ENCODE assay signal across 1 cellular context in the genomic region with DNA sequence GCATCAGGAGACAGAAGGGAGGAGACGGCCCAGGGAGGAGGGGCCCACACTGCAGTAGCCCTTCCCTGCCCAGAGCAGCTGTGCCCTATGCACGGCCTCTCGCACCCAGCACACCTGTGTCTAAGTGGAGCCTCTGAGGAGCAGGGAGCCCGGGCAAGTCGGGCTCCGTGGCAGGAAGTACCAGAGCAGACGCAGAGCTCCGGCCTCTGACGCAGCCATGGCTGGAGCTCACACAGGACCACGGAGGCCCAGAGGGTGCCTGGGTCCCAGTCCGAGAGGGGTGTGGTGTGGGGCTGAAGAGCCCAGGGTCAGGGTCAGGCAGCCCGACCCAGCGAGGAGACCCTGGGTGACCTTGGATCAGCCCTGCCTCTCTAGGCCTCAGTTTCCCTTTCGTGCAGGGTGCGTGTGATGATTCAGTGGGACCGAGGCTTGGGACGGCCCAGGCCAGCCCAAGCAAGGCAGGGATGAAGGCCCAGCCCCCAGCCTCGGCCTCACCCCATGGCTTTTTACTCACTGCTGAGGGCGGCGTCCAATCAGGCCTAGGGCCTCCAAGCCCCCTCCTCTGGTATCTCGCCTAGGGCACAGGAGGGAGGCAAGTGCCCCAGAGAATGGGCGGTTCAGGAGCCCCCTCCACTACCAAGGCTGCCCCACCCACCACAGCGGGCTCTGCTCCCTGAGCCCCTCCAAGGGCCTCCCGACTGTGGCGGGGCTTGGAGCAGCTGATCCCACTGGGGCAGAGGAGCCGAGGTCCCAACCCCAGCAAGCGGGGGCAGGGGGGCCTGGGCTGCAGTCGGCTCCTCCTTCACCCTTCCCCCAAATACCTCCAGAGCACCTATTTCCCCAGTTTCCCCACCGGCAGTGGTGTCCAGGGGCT.
TF ChIP-seq lines count a peak whose summit lies in the region.

No MANE protein-coding gene starts in this region.

TF ChIP-seq in GM23338, 12 proteins besides CTCF, POLR2A, EP300 and RAD21:
- TF ChIP-seq NANOG (IDR thresholded peaks at IDR 0.05; ENCODE audit: borderline replicate concordance) (no peak), ZNF331 (CRISPR knock-in tag; IDR thresholded peaks at IDR 0.05; ENCODE audit: low read depth) (no peak), POLR2AphosphoS5 (IDR thresholded peaks at IDR 0.05; ENCODE audit: low read depth) (no peak), EZH2phosphoT487 (IDR thresholded peaks at IDR 0.05; ENCODE audit: unreplicated experiment) (no peak), EZH2 (IDR thresholded peaks at IDR 0.05; ENCODE audit: low read depth, unreplicated experiment) (no peak), CREB1 (CRISPR knock-in tag; IDR thresholded peaks at IDR 0.05; ENCODE audit: low read depth) (no peak), ZNF114 (CRISPR knock-in tag; IDR thresholded peaks at IDR 0.05) (no peak), STAT1 (IDR thresholded peaks at IDR 0.05; ENCODE audit: unreplicated experiment) (no peak), JUNB (IDR thresholded peaks at IDR 0.05; ENCODE audit: unreplicated experiment) (no peak)
- TF ChIP-seq, protein P1, sequence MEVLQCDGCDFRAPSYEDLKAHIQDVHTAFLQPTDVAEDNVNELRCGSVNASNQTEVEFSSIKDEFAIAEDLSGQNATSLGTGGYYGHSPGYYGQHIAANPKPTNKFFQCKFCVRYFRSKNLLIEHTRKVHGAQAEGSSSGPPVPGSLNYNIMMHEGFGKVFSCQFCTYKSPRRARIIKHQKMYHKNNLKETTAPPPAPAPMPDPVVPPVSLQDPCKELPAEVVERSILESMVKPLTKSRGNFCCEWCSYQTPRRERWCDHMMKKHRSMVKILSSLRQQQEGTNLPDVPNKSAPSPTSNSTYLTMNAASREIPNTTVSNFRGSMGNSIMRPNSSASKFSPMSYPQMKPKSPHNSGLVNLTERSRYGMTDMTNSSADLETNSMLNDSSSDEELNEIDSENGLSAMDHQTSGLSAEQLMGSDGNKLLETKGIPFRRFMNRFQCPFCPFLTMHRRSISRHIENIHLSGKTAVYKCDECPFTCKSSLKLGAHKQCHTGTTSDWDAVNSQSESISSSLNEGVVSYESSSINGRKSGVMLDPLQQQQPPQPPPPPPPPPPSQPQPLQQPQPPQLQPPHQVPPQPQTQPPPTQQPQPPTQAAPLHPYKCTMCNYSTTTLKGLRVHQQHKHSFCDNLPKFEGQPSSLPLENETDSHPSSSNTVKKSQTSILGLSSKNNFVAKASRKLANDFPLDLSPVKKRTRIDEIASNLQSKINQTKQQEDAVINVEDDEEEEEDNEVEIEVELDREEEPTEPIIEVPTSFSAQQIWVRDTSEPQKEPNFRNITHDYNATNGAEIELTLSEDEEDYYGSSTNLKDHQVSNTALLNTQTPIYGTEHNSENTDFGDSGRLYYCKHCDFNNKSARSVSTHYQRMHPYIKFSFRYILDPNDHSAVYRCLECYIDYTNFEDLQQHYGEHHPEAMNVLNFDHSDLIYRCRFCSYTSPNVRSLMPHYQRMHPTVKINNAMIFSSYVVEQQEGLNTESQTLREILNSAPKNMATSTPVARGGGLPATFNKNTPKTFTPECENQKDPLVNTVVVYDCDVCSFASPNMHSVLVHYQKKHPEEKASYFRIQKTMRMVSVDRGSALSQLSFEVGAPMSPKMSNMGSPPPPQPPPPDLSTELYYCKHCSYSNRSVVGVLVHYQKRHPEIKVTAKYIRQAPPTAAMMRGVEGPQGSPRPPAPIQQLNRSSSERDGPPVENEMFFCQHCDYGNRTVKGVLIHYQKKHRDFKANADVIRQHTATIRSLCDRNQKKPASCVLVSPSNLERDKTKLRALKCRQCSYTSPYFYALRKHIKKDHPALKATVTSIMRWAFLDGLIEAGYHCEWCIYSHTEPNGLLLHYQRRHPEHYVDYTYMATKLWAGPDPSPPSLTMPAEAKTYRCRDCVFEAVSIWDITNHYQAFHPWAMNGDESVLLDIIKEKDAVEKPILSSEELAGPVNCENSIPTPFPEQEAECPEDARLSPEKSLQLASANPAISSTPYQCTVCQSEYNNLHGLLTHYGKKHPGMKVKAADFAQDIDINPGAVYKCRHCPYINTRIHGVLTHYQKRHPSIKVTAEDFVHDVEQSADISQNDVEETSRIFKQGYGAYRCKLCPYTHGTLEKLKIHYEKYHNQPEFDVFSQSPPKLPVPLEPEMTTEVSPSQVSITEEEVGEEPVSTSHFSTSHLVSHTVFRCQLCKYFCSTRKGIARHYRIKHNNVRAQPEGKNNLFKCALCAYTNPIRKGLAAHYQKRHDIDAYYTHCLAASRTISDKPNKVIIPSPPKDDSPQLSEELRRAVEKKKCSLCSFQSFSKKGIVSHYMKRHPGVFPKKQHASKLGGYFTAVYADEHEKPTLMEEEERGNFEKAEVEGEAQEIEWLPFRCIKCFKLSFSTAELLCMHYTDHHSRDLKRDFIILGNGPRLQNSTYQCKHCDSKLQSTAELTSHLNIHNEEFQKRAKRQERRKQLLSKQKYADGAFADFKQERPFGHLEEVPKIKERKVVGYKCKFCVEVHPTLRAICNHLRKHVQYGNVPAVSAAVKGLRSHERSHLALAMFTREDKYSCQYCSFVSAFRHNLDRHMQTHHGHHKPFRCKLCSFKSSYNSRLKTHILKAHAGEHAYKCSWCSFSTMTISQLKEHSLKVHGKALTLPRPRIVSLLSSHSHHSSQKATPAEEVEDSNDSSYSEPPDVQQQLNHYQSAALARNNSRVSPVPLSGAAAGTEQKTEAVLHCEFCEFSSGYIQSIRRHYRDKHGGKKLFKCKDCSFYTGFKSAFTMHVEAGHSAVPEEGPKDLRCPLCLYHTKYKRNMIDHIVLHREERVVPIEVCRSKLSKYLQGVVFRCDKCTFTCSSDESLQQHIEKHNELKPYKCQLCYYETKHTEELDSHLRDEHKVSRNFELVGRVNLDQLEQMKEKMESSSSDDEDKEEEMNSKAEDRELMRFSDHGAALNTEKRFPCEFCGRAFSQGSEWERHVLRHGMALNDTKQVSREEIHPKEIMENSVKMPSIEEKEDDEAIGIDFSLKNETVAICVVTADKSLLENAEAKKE (CRISPR knock-in tag; IDR thresholded peaks at IDR 0.05) = no peak
- TF ChIP-seq, protein P2, sequence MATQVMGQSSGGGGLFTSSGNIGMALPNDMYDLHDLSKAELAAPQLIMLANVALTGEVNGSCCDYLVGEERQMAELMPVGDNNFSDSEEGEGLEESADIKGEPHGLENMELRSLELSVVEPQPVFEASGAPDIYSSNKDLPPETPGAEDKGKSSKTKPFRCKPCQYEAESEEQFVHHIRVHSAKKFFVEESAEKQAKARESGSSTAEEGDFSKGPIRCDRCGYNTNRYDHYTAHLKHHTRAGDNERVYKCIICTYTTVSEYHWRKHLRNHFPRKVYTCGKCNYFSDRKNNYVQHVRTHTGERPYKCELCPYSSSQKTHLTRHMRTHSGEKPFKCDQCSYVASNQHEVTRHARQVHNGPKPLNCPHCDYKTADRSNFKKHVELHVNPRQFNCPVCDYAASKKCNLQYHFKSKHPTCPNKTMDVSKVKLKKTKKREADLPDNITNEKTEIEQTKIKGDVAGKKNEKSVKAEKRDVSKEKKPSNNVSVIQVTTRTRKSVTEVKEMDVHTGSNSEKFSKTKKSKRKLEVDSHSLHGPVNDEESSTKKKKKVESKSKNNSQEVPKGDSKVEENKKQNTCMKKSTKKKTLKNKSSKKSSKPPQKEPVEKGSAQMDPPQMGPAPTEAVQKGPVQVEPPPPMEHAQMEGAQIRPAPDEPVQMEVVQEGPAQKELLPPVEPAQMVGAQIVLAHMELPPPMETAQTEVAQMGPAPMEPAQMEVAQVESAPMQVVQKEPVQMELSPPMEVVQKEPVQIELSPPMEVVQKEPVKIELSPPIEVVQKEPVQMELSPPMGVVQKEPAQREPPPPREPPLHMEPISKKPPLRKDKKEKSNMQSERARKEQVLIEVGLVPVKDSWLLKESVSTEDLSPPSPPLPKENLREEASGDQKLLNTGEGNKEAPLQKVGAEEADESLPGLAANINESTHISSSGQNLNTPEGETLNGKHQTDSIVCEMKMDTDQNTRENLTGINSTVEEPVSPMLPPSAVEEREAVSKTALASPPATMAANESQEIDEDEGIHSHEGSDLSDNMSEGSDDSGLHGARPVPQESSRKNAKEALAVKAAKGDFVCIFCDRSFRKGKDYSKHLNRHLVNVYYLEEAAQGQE (IDR thresholded peaks at IDR 0.05; ENCODE audit: unreplicated experiment) = no peak
- TF ChIP-seq, protein P3, sequence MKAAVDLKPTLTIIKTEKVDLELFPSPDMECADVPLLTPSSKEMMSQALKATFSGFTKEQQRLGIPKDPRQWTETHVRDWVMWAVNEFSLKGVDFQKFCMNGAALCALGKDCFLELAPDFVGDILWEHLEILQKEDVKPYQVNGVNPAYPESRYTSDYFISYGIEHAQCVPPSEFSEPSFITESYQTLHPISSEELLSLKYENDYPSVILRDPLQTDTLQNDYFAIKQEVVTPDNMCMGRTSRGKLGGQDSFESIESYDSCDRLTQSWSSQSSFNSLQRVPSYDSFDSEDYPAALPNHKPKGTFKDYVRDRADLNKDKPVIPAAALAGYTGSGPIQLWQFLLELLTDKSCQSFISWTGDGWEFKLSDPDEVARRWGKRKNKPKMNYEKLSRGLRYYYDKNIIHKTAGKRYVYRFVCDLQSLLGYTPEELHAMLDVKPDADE (IDR thresholded peaks at IDR 0.05) = no peak
